ENCODE assay signal across 18 cellular contexts in genomic region chr17:83106913-83107655, GRCh38. TPM values are rescaled to one million over a fixed set of nuclear protein-coding genes. Genes with fewer than 3 reads are reported as not detected.
DNase-seq lines count a peak whose midpoint lies in the region; ATAC-seq and TF ChIP-seq lines count a peak whose summit lies in the region.
"Had no signal": no experiment of that assay in that cellular context is flagged by ENCODE, and none has a peak within 500 bp of the region (broad histone marks: within the 10 kb centered on the region; RNA-seq: fewer than 3 reads in every experiment).

No MANE protein-coding gene starts in this region.

- no peak for DNase-seq in RWPE1 (ENCODE audit: low spot score)
- no peak for DNase-seq in coronary artery (ENCODE audit: low spot score)
- no peak for DNase-seq in neural progenitor cell (ENCODE audit: low spot score)
- DNase-seq in type B pancreatic cell (ENCODE audit: extremely low spot score, unreplicated experiment), result no peak
- DNase-seq in RKO (ENCODE audit: low spot score), result no peak
- DNase-seq in colonic mucosa, result no peak
- DNase-seq: cerebellar nuclear complex, DMS79, endodermal cell, GOT3, NCI-H1092, NCI-H2029, testis had no signal

- H3K9ac ChIP-seq in neural progenitor cell (no peak overlapping the region), colonic mucosa (ENCODE audit: low read depth in 2 of 2, low read length in 2 of 2) (no peak overlapping the region)

- H3K27ac ChIP-seq in RWPE1 (peak overlapping the region; percentile 51), coronary artery (peak overlapping the region; percentile 43 to 88), neural progenitor cell (no peak overlapping the region), colonic mucosa (no peak overlapping the region)
- H3K27ac ChIP-seq: neutrophil, testis had no signal

- peak overlapping the region; percentile 88 for H3K27ac Mint-ChIP-seq in neural progenitor cell
- H3K27ac Mint-ChIP-seq in type B pancreatic cell, result peak overlapping the region; percentile 72
- H3K27ac Mint-ChIP-seq: activated naive CD4-positive, alpha-beta T cell treated with anti-CD3 and anti-CD28 coated beads, Interleukin-2, amount 50 U/mL, for 72 hours; activated T-helper 1 cell treated with anti-CD3 and anti-CD28 coated beads, Interleukin-12 subunit alpha, Interleukin-12 subunit beta, Interleukin-2, Interleukin-4 antibody, amounts not matched to agents 30 ng/mL and 10 ng/mL and 1 ng/mL, durations not matched to agents 14 hours and 24 hours and 36 hours; endodermal cell had no signal

- no peak overlapping the region for H3K4me3 ChIP-seq in coronary artery
- H3K4me3 ChIP-seq in neural progenitor cell, result no peak overlapping the region
- H3K4me3 ChIP-seq in colonic mucosa, result no peak overlapping the region
- H3K4me3 ChIP-seq: testis had no signal

- H3K4me1 Mint-ChIP-seq in neural progenitor cell (peaks cover 32% of the 10 kb centered on the region), type B pancreatic cell (ENCODE audit: unreplicated experiment) (peaks cover 31% of the 10 kb centered on the region)

- no peak for TF ChIP-seq CTCF in RWPE1 (conservative IDR thresholded peaks at IDR 0.05; ENCODE audit: low read depth)
- no peak for TF ChIP-seq CTCF in coronary artery (IDR thresholded peaks at IDR 0.05)
- no peak for TF ChIP-seq CTCF in neural progenitor cell (IDR thresholded peaks at IDR 0.05)
- TF ChIP-seq CTCF in type B pancreatic cell (conservative IDR thresholded peaks at IDR 0.05), result no peak
- TF ChIP-seq CTCF in colonic mucosa (IDR thresholded peaks at IDR 0.05), result no peak

- no peaks in the 10 kb centered on the region for H3K36me3 Mint-ChIP-seq in neural progenitor cell
- no peaks in the 10 kb centered on the region for H3K36me3 Mint-ChIP-seq in type B pancreatic cell
- H3K36me3 Mint-ChIP-seq: activated naive CD4-positive, alpha-beta T cell treated with anti-CD3 and anti-CD28 coated beads, Interleukin-2, amount 50 U/mL, for 72 hours had no signal

- H3K9me3 ChIP-seq in neural progenitor cell (ENCODE audit: low read depth) (no peaks in the 10 kb centered on the region), colonic mucosa (no peaks in the 10 kb centered on the region)
- H3K9me3 ChIP-seq: neutrophil, testis had no signal

- H4K20me1 ChIP-seq in neural progenitor cell (ENCODE audit: low read depth), result no peaks in the 10 kb centered on the region

- H3K4me1 ChIP-seq in neural progenitor cell (no peaks in the 10 kb centered on the region), colonic mucosa (peaks cover 5% of the 10 kb centered on the region)

- no peaks in the 10 kb centered on the region for H3K79me2 ChIP-seq in neural progenitor cell (ENCODE audit: low read depth)

- H3K9me3 Mint-ChIP-seq in neural progenitor cell, result peaks cover 13% of the 10 kb centered on the region
- H3K9me3 Mint-ChIP-seq in type B pancreatic cell, result no peaks in the 10 kb centered on the region
- H3K9me3 Mint-ChIP-seq: activated naive CD4-positive, alpha-beta T cell treated with anti-CD3 and anti-CD28 coated beads, Interleukin-2, amount 50 U/mL, for 72 hours; activated T-helper 1 cell treated with anti-CD3 and anti-CD28 coated beads, Interleukin-12 subunit alpha, Interleukin-12 subunit beta, Interleukin-2, Interleukin-4 antibody, amounts not matched to agents 30 ng/mL and 10 ng/mL and 1 ng/mL, durations not matched to agents 14 hours and 24 hours and 36 hours had no signal

- no peaks in the 10 kb centered on the region for H3F3A ChIP-seq in neural progenitor cell (ENCODE audit: low read depth)

- ATAC-seq in SK-N-SH treated with all-trans-retinoic acid at 6 μM for 48 hours, result no peak
- ATAC-seq: activated naive CD4-positive, alpha-beta T cell treated with anti-CD3 and anti-CD28 coated beads, Interleukin-2, amount 50 U/mL, for 72 hours; Panc1 had no signal

- peak overlapping the region; percentile 50 for H3K4me3 Mint-ChIP-seq in neural progenitor cell
- peak overlapping the region; percentile 25 for H3K4me3 Mint-ChIP-seq in type B pancreatic cell
- H3K4me3 Mint-ChIP-seq: activated T-helper 1 cell treated with anti-CD3 and anti-CD28 coated beads, Interleukin-12 subunit alpha, Interleukin-12 subunit beta, Interleukin-2, Interleukin-4 antibody, amounts not matched to agents 30 ng/mL and 10 ng/mL and 1 ng/mL, durations not matched to agents 14 hours and 24 hours and 36 hours; endodermal cell had no signal

- H3K27me3 Mint-ChIP-seq in neural progenitor cell (ENCODE audit: insufficient read depth, low read depth) (peaks cover 12% of the 10 kb centered on the region), type B pancreatic cell (peaks cover 6% of the 10 kb centered on the region)

- H3K27me3 ChIP-seq in neural progenitor cell (no peaks in the 10 kb centered on the region), colonic mucosa (peaks cover 5% of the 10 kb centered on the region)
- H3K27me3 ChIP-seq: testis had no signal

- CTCF ChIA-PET in RWPE1 (lab: Yijun Ruan, JAX), result interaction anchor here (0.6 kb wide), 1 partner anchor 44 kb away, joined by 3 read pairs; no protein-coding TSS in a partner anchor

- H2AFZ ChIP-seq in neural progenitor cell (replicated peaks), result no peak overlapping the region

- no peak overlapping the region for H3K4me2 ChIP-seq in neural progenitor cell

- intact Hi-C loops in colonic mucosa (cut with DNase I), result no loop called here

- POLR2A ChIA-PET in RWPE1 (lab: Yijun Ruan, JAX; ENCODE audit: low non-redundant PET), result no interaction called here

- no peaks in the 10 kb centered on the region for H3K36me3 ChIP-seq in neural progenitor cell
- no peaks in the 10 kb centered on the region for H3K36me3 ChIP-seq in colonic mucosa
- H3K36me3 ChIP-seq: neutrophil had no signal

TF ChIP-seq in SK-N-SH treated with all-trans-retinoic acid at 6 μM for 48 hours, 23 proteins besides CTCF, POLR2A, EP300 and RAD21:
- TF ChIP-seq ZFP30 (CRISPR knock-in tag; IDR thresholded peaks at IDR 0.05) (no peak), ZC3H10 (CRISPR knock-in tag; IDR thresholded peaks at IDR 0.05) (no peak), CSRNP3 (CRISPR knock-in tag; IDR thresholded peaks at IDR 0.05) (no peak), CSDC2 (CRISPR knock-in tag; IDR thresholded peaks at IDR 0.05) (no peak), ZNF565 (CRISPR knock-in tag; conservative IDR thresholded peaks at IDR 0.05; ENCODE audit: low read depth) (no peak), OSR1 (CRISPR knock-in tag; IDR thresholded peaks at IDR 0.05) (no peak), TOX (CRISPR knock-in tag; IDR thresholded peaks at IDR 0.05; ENCODE audit: borderline replicate concordance) (no peak), TCF4 (CRISPR knock-in tag; IDR thresholded peaks at IDR 0.05; ENCODE audit: borderline replicate concordance) (no peak), ZNF8 (CRISPR knock-in tag; IDR thresholded peaks at IDR 0.05) (no peak), ARNTL (CRISPR knock-in tag; IDR thresholded peaks at IDR 0.05; ENCODE audit: borderline replicate concordance, low read depth) (no peak), PPARA (CRISPR knock-in tag; IDR thresholded peaks at IDR 0.05; ENCODE audit: borderline replicate concordance) (no peak), RARB (CRISPR knock-in tag; IDR thresholded peaks at IDR 0.05) (no peak), SNAI2 (CRISPR knock-in tag; IDR thresholded peaks at IDR 0.05) (no peak), ESRRG (CRISPR knock-in tag; IDR thresholded peaks at IDR 0.05) (no peak)
- TF ChIP-seq, protein P1, sequence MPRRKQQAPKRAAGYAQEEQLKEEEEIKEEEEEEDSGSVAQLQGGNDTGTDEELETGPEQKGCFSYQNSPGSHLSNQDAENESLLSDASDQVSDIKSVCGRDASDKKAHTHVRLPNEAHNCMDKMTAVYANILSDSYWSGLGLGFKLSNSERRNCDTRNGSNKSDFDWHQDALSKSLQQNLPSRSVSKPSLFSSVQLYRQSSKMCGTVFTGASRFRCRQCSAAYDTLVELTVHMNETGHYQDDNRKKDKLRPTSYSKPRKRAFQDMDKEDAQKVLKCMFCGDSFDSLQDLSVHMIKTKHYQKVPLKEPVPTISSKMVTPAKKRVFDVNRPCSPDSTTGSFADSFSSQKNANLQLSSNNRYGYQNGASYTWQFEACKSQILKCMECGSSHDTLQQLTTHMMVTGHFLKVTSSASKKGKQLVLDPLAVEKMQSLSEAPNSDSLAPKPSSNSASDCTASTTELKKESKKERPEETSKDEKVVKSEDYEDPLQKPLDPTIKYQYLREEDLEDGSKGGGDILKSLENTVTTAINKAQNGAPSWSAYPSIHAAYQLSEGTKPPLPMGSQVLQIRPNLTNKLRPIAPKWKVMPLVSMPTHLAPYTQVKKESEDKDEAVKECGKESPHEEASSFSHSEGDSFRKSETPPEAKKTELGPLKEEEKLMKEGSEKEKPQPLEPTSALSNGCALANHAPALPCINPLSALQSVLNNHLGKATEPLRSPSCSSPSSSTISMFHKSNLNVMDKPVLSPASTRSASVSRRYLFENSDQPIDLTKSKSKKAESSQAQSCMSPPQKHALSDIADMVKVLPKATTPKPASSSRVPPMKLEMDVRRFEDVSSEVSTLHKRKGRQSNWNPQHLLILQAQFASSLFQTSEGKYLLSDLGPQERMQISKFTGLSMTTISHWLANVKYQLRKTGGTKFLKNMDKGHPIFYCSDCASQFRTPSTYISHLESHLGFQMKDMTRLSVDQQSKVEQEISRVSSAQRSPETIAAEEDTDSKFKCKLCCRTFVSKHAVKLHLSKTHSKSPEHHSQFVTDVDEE (CRISPR knock-in tag; IDR thresholded peaks at IDR 0.05), result no peak

RNA-seq across cellular contexts. Expression of gene METRNL, which starts 27.7 kb away (rescaled TPM):
- total RNA-seq in neural progenitor cell (ENCODE audit: low replicate concordance) (3.6 and 12.9 TPM in 2 replicates), type B pancreatic cell (ENCODE audit: low replicate concordance) (76.2 and 145 TPM in 2 replicates), colonic mucosa (10 to 100 TPM; 84.2 to 87.2 TPM)

Comparison
In these comparisons a context has a peak if more than half of its experiments do, and no peak if none do; other contexts are left out.
1. H3K27ac ChIP-seq: peak in RWPE1 (single experiment) and coronary artery (2 of 2); none in neural progenitor cell (single experiment) and colonic mucosa (single experiment).